1 cellular context compared by ENCODE assay signal in the genomic region with DNA sequence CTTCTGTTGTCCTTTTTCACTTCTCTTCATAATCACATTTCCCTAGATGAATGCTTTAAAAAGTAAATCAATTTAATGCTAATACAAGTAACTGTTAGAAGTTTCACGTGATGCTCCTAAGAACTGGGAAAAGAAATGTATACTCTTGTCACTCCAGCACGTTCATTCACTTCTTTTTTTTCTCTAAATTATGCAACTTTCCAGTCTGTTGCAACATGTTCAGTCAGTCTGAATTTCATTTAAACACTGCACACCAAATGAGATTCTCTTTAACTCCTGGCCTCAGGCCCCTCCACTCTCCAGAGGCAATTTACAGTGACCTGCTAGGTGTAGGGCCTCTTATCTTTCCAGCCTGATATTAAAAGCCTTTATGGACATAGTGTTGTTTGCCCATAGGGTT.
TF ChIP-seq lines count a peak whose summit lies in the region.

No MANE protein-coding gene starts in this region.

TF ChIP-seq in GM23338, 12 proteins besides CTCF, POLR2A, EP300 and RAD21:
- TF ChIP-seq, protein P1, sequence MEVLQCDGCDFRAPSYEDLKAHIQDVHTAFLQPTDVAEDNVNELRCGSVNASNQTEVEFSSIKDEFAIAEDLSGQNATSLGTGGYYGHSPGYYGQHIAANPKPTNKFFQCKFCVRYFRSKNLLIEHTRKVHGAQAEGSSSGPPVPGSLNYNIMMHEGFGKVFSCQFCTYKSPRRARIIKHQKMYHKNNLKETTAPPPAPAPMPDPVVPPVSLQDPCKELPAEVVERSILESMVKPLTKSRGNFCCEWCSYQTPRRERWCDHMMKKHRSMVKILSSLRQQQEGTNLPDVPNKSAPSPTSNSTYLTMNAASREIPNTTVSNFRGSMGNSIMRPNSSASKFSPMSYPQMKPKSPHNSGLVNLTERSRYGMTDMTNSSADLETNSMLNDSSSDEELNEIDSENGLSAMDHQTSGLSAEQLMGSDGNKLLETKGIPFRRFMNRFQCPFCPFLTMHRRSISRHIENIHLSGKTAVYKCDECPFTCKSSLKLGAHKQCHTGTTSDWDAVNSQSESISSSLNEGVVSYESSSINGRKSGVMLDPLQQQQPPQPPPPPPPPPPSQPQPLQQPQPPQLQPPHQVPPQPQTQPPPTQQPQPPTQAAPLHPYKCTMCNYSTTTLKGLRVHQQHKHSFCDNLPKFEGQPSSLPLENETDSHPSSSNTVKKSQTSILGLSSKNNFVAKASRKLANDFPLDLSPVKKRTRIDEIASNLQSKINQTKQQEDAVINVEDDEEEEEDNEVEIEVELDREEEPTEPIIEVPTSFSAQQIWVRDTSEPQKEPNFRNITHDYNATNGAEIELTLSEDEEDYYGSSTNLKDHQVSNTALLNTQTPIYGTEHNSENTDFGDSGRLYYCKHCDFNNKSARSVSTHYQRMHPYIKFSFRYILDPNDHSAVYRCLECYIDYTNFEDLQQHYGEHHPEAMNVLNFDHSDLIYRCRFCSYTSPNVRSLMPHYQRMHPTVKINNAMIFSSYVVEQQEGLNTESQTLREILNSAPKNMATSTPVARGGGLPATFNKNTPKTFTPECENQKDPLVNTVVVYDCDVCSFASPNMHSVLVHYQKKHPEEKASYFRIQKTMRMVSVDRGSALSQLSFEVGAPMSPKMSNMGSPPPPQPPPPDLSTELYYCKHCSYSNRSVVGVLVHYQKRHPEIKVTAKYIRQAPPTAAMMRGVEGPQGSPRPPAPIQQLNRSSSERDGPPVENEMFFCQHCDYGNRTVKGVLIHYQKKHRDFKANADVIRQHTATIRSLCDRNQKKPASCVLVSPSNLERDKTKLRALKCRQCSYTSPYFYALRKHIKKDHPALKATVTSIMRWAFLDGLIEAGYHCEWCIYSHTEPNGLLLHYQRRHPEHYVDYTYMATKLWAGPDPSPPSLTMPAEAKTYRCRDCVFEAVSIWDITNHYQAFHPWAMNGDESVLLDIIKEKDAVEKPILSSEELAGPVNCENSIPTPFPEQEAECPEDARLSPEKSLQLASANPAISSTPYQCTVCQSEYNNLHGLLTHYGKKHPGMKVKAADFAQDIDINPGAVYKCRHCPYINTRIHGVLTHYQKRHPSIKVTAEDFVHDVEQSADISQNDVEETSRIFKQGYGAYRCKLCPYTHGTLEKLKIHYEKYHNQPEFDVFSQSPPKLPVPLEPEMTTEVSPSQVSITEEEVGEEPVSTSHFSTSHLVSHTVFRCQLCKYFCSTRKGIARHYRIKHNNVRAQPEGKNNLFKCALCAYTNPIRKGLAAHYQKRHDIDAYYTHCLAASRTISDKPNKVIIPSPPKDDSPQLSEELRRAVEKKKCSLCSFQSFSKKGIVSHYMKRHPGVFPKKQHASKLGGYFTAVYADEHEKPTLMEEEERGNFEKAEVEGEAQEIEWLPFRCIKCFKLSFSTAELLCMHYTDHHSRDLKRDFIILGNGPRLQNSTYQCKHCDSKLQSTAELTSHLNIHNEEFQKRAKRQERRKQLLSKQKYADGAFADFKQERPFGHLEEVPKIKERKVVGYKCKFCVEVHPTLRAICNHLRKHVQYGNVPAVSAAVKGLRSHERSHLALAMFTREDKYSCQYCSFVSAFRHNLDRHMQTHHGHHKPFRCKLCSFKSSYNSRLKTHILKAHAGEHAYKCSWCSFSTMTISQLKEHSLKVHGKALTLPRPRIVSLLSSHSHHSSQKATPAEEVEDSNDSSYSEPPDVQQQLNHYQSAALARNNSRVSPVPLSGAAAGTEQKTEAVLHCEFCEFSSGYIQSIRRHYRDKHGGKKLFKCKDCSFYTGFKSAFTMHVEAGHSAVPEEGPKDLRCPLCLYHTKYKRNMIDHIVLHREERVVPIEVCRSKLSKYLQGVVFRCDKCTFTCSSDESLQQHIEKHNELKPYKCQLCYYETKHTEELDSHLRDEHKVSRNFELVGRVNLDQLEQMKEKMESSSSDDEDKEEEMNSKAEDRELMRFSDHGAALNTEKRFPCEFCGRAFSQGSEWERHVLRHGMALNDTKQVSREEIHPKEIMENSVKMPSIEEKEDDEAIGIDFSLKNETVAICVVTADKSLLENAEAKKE (CRISPR knock-in tag; IDR thresholded peaks at IDR 0.05) = no peak
- no peak for TF ChIP-seq ZNF331 (CRISPR knock-in tag; IDR thresholded peaks at IDR 0.05; ENCODE audit: low read depth)
- no peak for TF ChIP-seq NANOG (IDR thresholded peaks at IDR 0.05; ENCODE audit: borderline replicate concordance)
- TF ChIP-seq CREB1 (CRISPR knock-in tag; IDR thresholded peaks at IDR 0.05; ENCODE audit: low read depth) = no peak
- no peak for TF ChIP-seq POLR2AphosphoS5 (IDR thresholded peaks at IDR 0.05; ENCODE audit: low read depth)
- TF ChIP-seq EZH2phosphoT487 (IDR thresholded peaks at IDR 0.05; ENCODE audit: unreplicated experiment) = no peak
- TF ChIP-seq, protein P2, sequence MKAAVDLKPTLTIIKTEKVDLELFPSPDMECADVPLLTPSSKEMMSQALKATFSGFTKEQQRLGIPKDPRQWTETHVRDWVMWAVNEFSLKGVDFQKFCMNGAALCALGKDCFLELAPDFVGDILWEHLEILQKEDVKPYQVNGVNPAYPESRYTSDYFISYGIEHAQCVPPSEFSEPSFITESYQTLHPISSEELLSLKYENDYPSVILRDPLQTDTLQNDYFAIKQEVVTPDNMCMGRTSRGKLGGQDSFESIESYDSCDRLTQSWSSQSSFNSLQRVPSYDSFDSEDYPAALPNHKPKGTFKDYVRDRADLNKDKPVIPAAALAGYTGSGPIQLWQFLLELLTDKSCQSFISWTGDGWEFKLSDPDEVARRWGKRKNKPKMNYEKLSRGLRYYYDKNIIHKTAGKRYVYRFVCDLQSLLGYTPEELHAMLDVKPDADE (IDR thresholded peaks at IDR 0.05) = no peak
- TF ChIP-seq JUNB (IDR thresholded peaks at IDR 0.05; ENCODE audit: unreplicated experiment) = no peak
- TF ChIP-seq STAT1 (IDR thresholded peaks at IDR 0.05; ENCODE audit: unreplicated experiment) = no peak
- TF ChIP-seq ZNF114 (CRISPR knock-in tag; IDR thresholded peaks at IDR 0.05) = no peak
- no peak for TF ChIP-seq EZH2 (IDR thresholded peaks at IDR 0.05; ENCODE audit: low read depth, unreplicated experiment)
- TF ChIP-seq, protein P3, sequence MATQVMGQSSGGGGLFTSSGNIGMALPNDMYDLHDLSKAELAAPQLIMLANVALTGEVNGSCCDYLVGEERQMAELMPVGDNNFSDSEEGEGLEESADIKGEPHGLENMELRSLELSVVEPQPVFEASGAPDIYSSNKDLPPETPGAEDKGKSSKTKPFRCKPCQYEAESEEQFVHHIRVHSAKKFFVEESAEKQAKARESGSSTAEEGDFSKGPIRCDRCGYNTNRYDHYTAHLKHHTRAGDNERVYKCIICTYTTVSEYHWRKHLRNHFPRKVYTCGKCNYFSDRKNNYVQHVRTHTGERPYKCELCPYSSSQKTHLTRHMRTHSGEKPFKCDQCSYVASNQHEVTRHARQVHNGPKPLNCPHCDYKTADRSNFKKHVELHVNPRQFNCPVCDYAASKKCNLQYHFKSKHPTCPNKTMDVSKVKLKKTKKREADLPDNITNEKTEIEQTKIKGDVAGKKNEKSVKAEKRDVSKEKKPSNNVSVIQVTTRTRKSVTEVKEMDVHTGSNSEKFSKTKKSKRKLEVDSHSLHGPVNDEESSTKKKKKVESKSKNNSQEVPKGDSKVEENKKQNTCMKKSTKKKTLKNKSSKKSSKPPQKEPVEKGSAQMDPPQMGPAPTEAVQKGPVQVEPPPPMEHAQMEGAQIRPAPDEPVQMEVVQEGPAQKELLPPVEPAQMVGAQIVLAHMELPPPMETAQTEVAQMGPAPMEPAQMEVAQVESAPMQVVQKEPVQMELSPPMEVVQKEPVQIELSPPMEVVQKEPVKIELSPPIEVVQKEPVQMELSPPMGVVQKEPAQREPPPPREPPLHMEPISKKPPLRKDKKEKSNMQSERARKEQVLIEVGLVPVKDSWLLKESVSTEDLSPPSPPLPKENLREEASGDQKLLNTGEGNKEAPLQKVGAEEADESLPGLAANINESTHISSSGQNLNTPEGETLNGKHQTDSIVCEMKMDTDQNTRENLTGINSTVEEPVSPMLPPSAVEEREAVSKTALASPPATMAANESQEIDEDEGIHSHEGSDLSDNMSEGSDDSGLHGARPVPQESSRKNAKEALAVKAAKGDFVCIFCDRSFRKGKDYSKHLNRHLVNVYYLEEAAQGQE (IDR thresholded peaks at IDR 0.05; ENCODE audit: unreplicated experiment) = no peak
